ENCODE assay signal across 8 cellular contexts in genomic region chr11:88338223-88338661, GRCh38. TPM values are rescaled to one million over a fixed set of nuclear protein-coding genes. Genes with fewer than 3 reads are reported as not detected.
DNase-seq lines count a peak whose midpoint lies in the region; ATAC-seq, FAIRE-seq and TF ChIP-seq lines count a peak whose summit lies in the region.

No MANE protein-coding gene starts in this region.

- POLR2A ChIA-PET in K562 (lab: Yijun Ruan, JAX) = interaction anchor here (0.5 to 5.0 kb wide), 5 partner anchors 12 to 941 kb away, joined by 3 to 40 read pairs (median 5); no protein-coding TSS in a partner anchor

- TSS peak; percentile 80 for BruUV-seq in K562 (replicated peaks; lab: Mats Ljungman, UMichigan)

- H3K79me2 ChIP-seq in K562 (ENCODE audit: control insufficient read depth, insufficient read depth, low read length) = peaks cover 68% of the 10 kb centered on the region

- no peak overlapping the region for H3K27ac ChIP-seq in HUES64 (ENCODE audit: low read depth, low read length)
- peak overlapping the region; percentile 88 for H3K27ac ChIP-seq in K562 (ENCODE audit: extremely low read depth, low read depth, low read length)
- H3K27ac ChIP-seq in small intestine (ENCODE audit: low read depth in 1 of 2, low read length in 1 of 2) = peak overlapping the region in 1 of 2 donors; percentile 94

- no peaks in the 10 kb centered on the region for H3K9me1 ChIP-seq in K562 (ENCODE audit: control insufficient read depth, insufficient read depth, low read length)

- H3K9ac ChIP-seq in HUES64 (ENCODE audit: low read depth, low read length) (peak overlapping the region; percentile 90), K562 (ENCODE audit: insufficient read depth in 1 of 2, low read depth in 2 of 2, low read length in 2 of 2) (peak overlapping the region; percentile 87 to 99)

- H3K36me3 ChIP-seq in BE2C (peaks cover 21% of the 10 kb centered on the region), HUES64 (ENCODE audit: insufficient read depth, low read length) (peaks cover 27% of the 10 kb centered on the region), K562 (ENCODE audit: control insufficient read depth, insufficient read depth, low read length) (peaks cover 26% of the 10 kb centered on the region; the same call in 2 of the 3 replicates), small intestine (ENCODE audit: control insufficient read depth in 2 of 2, insufficient read depth in 2 of 2, low read length in 2 of 2) (no peaks in the 10 kb centered on the region)

- intact Hi-C loops in K562 (cut with micrococcal nuclease) = loop anchor here (5.0 kb wide), 1 partner anchor 144 kb away; no protein-coding TSS in a partner anchor

- H3K9me3 ChIP-seq in BE2C (no peaks in the 10 kb centered on the region), HUES64 (ENCODE audit: insufficient read depth, low read depth, low read length) (no peaks in the 10 kb centered on the region), K562 (replicated peaks; ENCODE audit: control insufficient read depth, insufficient read depth, low read depth, low read length) (no peaks in the 10 kb centered on the region), iPS-18c (ENCODE audit: control insufficient read depth, insufficient read depth, low read length) (no peaks in the 10 kb centered on the region), small intestine (ENCODE audit: control insufficient read depth, low read depth) (no peaks in the 10 kb centered on the region)

- H4K20me1 ChIP-seq in K562 (replicated peaks; ENCODE audit: control insufficient read depth, insufficient read depth, low read length) = no peaks in the 10 kb centered on the region

- H3K4me3 ChIP-seq in BE2C (ENCODE audit: low read depth, low read length) (peak overlapping the region; percentile 93), HUES64 (ENCODE audit: low read length) (peak overlapping the region; percentile 79), K562 (peak overlapping the region; percentile 76), iPS-18c (ENCODE audit: insufficient read depth, low read depth, low read length) (peak overlapping the region; percentile 93), small intestine (ENCODE audit: low read depth in 1 of 2, low read length in 2 of 2) (peak overlapping the region; percentile 80 to 84)

- CTCF ChIA-PET in K562 (lab: Yijun Ruan, JAX; ENCODE audit: low intra/inter-chr PET ratio) = no interaction called here

- in situ Hi-C loops in K562 (cut with MboI) = no loop called here

- H3K27me3 ChIP-seq in BE2C (no peaks in the 10 kb centered on the region), HUES64 (ENCODE audit: insufficient read depth, low read length) (no peaks in the 10 kb centered on the region), K562 (ENCODE audit: control insufficient read depth in 2 of 2, insufficient read depth in 2 of 2, low read length in 2 of 2) (no peaks in the 10 kb centered on the region), small intestine (ENCODE audit: control insufficient read depth in 2 of 2, insufficient read depth in 2 of 2, low read length in 2 of 2) (no peaks in the 10 kb centered on the region)

- TF ChIP-seq EP300 in K562 (IDR thresholded peaks at IDR 0.05; ENCODE audit: low read length) = no peak

- H2AFZ ChIP-seq in K562 (ENCODE audit: low read depth, low read length) = peak overlapping the region; percentile 88

- 15% methylated on average over 7 of the region's 8 CpGs for WGBS in HUES64
- 1% methylated on average over 8 of the region's 8 CpGs for WGBS in K562 (ENCODE audit: insufficient coverage, low coverage, missing lambda C conversion rate)
- 1 to 7% (median 2%) methylated on average over 8 of the region's 8 CpGs for WGBS in small intestine, 3 donors

- FAIRE-seq in K562 (lab: Jason Lieb, UNC) (peak; percentile 32), small intestine (lab: Jason Lieb, UNC) (no peak)

- ATAC-seq in GM19452 (IDR thresholded peaks at IDR 0.05; ENCODE audit: unreplicated experiment) (peak; percentile 36), K562 (peak; percentile 49), GM21367 (IDR thresholded peaks at IDR 0.05; ENCODE audit: unreplicated experiment) (no peak)

- H3K4me2 ChIP-seq in K562 (ENCODE audit: insufficient read depth, low read length) = peak overlapping the region; percentile 89

- no peak; a peak in 1 of 4 replicates for TF ChIP-seq RAD21 in K562 (CRISPR knock-in tag; conservative IDR thresholded peaks at IDR 0.05 in 1 of 2, IDR thresholded peaks at IDR 0.05 in 1 of 2)

- DNase-seq in BE2C (peak; percentile 32), SW 1271 (lab: John Stamatoyannopoulos, UW) (peak; percentile 22 to 63), K562 (ENCODE audit: extremely low read depth in 1 of 4, low spot score in 3 of 4) (peak; percentile 29 to 64 (median 42)), small intestine (peak; percentile 49)

- no peak for TF ChIP-seq POLR2A in K562 (conservative IDR thresholded peaks at IDR 0.05)

- peaks cover 5% of the 10 kb centered on the region for H3K4me1 ChIP-seq in BE2C
- H3K4me1 ChIP-seq in HUES64 (ENCODE audit: insufficient read depth, low read length) = peaks cover 28% of the 10 kb centered on the region
- peaks cover 3 to 18% of the 10 kb centered on the region in 2 experiments; a peak in 4 of 5 replicates for H3K4me1 ChIP-seq in K562 (replicated peaks in 1 of 2; ENCODE audit: control insufficient read depth in 2 of 2, insufficient read depth in 2 of 2, low read length in 2 of 2)
- peaks cover 0 to 2% of the 10 kb centered on the region in 2 donors for H3K4me1 ChIP-seq in small intestine (ENCODE audit: control insufficient read depth in 2 of 2, insufficient read depth in 1 of 2, low read depth in 1 of 2, low read length in 1 of 2)

- no peak for TF ChIP-seq CTCF in BE2C (IDR thresholded peaks at IDR 0.05; ENCODE audit: low read depth, low read length)
- no peak for TF ChIP-seq CTCF in K562 (IDR thresholded peaks at IDR 0.05 in 2 of 3, conservative IDR thresholded peaks at IDR 0.05 in 1 of 3; ENCODE audit: insufficient read depth in 2 of 3, low read depth in 1 of 3, low read length in 3 of 3)

TF ChIP-seq in K562, 482 proteins besides CTCF, POLR2A, EP300 and RAD21 (continues in another document):
- TF ChIP-seq BRD9 (IDR thresholded peaks at IDR 0.05; ENCODE audit: low read depth, partially characterized antibody) (no peak), YBX1 (IDR thresholded peaks at IDR 0.05) (no peak), MECOM (CRISPR knock-in tag; IDR thresholded peaks at IDR 0.05) (no peak), SIN3A (IDR thresholded peaks at IDR 0.05; ENCODE audit: borderline replicate concordance in 2 of 2, control insufficient read depth in 1 of 2, low read depth in 2 of 2, low read length in 2 of 2) (peak in 1 of 2 experiments; percentile 13; a peak in 1 of 4 replicates), GABPA (tag; conservative IDR thresholded peaks at IDR 0.05; ENCODE audit: low read depth) (no peak), SPI1 (IDR thresholded peaks at IDR 0.05; ENCODE audit: borderline replicate concordance, low read depth, low read length) (peak; percentile 63; the same call in 1 of the 2 replicates), ZBTB2 (IDR thresholded peaks at IDR 0.05) (peak; percentile 9; the same call in 1 of the 2 replicates), CBX3 (IDR thresholded peaks at IDR 0.05; ENCODE audit: borderline replicate concordance in 1 of 2, low read length in 2 of 2) (no peak; a peak in 1 of 3 replicates), NFRKB (IDR thresholded peaks at IDR 0.05; ENCODE audit: low read depth) (0 out of 2 replicates have a peak, but pooled peaks have one; percentile 57), DDX20 (tag; IDR thresholded peaks at IDR 0.05; ENCODE audit: low read depth) (no peak), BDP1 (IDR thresholded peaks at IDR 0.05; ENCODE audit: insufficient read depth, insufficient read length) (no peak), CEBPG (CRISPR knock-in tag; IDR thresholded peaks at IDR 0.05) (peak; percentile 82), CEBPG (tag; conservative IDR thresholded peaks at IDR 0.05 in 1 of 2, IDR thresholded peaks at IDR 0.05 in 1 of 2) (peak; percentile 89 to 95), POLR2B (IDR thresholded peaks at IDR 0.05; ENCODE audit: low read depth, partially characterized antibody) (no peak), NONO (IDR thresholded peaks at IDR 0.05; ENCODE audit: low read depth in 2 of 2, low read length in 1 of 2) (no peak), KDM2B (CRISPR knock-in tag; IDR thresholded peaks at IDR 0.05) (no peak), KAT2B (IDR thresholded peaks at IDR 0.05; ENCODE audit: low read depth, low read length) (no peak)

RNA-seq across cellular contexts. Expression of gene CTSC, which starts 0.7 kb away (rescaled TPM):
- 43.9 TPM for polyA plus RNA-seq in BE2C (2012; ENCODE audit: insufficient read depth, insufficient read length, low read depth)
- 290 TPM for polyA plus RNA-seq in HUES64 (2013, experiment 1 of 2)
- polyA plus RNA-seq in HUES64 (2013, experiment 2 of 2) = 281 TPM
- 294 and 379 TPM in 2 replicates for total RNA-seq in K562 (2011; cell fraction: chromatin; rRNA removed; ENCODE audit: low replicate concordance)
- 320 and 363 TPM in 2 replicates for total RNA-seq in K562 (2011; cell fraction: nucleolus; rRNA removed)
- 387 and 390 TPM in 2 replicates for total RNA-seq in K562 (2011; cell fraction: nucleoplasm; rRNA removed)
- 113 and 115 TPM in 2 replicates for total RNA-seq in K562 (2014; rRNA removed)
- total RNA-seq in K562 (2014; rRNA removed; fragmentation: Illumina TruSeq; extraction: Trizol) = 187 and 206 TPM in 2 replicates
- total RNA-seq in K562 (2015; rRNA removed; fragmentation: Illumina TruSeq; extraction: Trizol) = 201 and 205 TPM in 2 replicates
- total RNA-seq in K562 (2021) = 162 and 170 TPM in 2 replicates
- 148 and 304 TPM in 2 replicates for polyA plus RNA-seq in K562 (2011; rRNA removed)
- polyA plus RNA-seq in K562 (2011; cell fraction: cytosol; rRNA removed) = 120 and 135 TPM in 2 replicates
- polyA plus RNA-seq in K562 (2011; cell fraction: nucleus; rRNA removed) = 81.1 and 102 TPM in 2 replicates
- 217 and 283 TPM in 2 replicates for polyA plus RNA-seq in K562 (2012)
- polyA plus RNA-seq in K562 (2014; fragmentation: Illumina TruSeq; extraction: Trizol) = 148 and 160 TPM in 2 replicates
- 100 to 1,000 TPM; 350 to 403 TPM for polyA plus RNA-seq in K562 (2014; fragmentation: Nextera tagmentation; extraction: Ambion mirVana)
- 137 and 141 TPM in 2 replicates for polyA plus RNA-seq in K562 (2014; rRNA removed)
- 161 and 254 TPM in 2 replicates for polyA minus RNA-seq in K562 (2011; rRNA and poly(A)+ RNA removed)
- polyA minus RNA-seq in K562 (2011; cell fraction: cytosol; rRNA and poly(A)+ RNA removed) = 100 and 143 TPM in 2 replicates
- 156 and 191 TPM in 2 replicates for polyA minus RNA-seq in K562 (2011; cell fraction: nucleus; rRNA and poly(A)+ RNA removed)
- 10 to 100 TPM; 16.1 to 72.6 (median 24.6) TPM for polyA plus RNA-seq in small intestine
